In genomic region chr1:35398739-35399138, GRCh38 we compare ENCODE assay signal across 19 cellular contexts.
A peak's percentile ranks its signal among the peaks of the same experiment; 100 is the strongest.
DNase-seq lines count a peak whose midpoint lies in the region; ATAC-seq, FAIRE-seq and TF ChIP-seq lines count a peak whose summit lies in the region.
"Had no signal": no experiment of that assay in that cellular context is flagged by ENCODE, and none has a peak within 500 bp of the region (broad histone marks: within the 10 kb centered on the region; RNA-seq: fewer than 3 reads in every experiment).

No MANE protein-coding gene starts in this region.

- H2AFZ ChIP-seq in mammary epithelial cell (ENCODE audit: low read depth, low read length), result no peak overlapping the region

- dilution Hi-C loops in mammary epithelial cell (cut with HindIII; ENCODE audit: low sequenced_read_pairs), result no loop called here

- no peaks in the 10 kb centered on the region for H3K79me2 ChIP-seq in mammary epithelial cell (ENCODE audit: insufficient read depth, low read length)

- ATAC-seq in T-helper 17 cell, result no peak
- ATAC-seq in left colon, result no peak

- TF ChIP-seq POLR2A in breast epithelium (IDR thresholded peaks at IDR 0.05), result no peak

- no TSS peak for BruUV-seq in mammary epithelial cell (replicated peaks; lab: Mats Ljungman, UMichigan)

- H3K4me1 Mint-ChIP-seq in T-helper 17 cell, result peaks cover 8% of the 10 kb centered on the region
- H3K4me1 Mint-ChIP-seq: B cell had no signal

- CTCF ChIA-PET in mammary epithelial cell (lab: Charles Lee; ENCODE audit: low non-redundant PET), result no interaction called here

- H3K36me3 ChIP-seq in mammary epithelial cell (ENCODE audit: insufficient read depth, low read length) (peaks cover 39% of the 10 kb centered on the region), breast epithelium (peaks cover 8% of the 10 kb centered on the region), bronchial epithelial cell (ENCODE audit: control insufficient read depth, insufficient read depth, low read length) (peaks cover 8% of the 10 kb centered on the region)

- no peaks in the 10 kb centered on the region for H3K4me1 ChIP-seq in mammary epithelial cell (ENCODE audit: insufficient read depth, low read length)
- H3K4me1 ChIP-seq in breast epithelium, result no peaks in the 10 kb centered on the region
- H3K4me1 ChIP-seq: HAP-1 had no signal

- H3K4me2 ChIP-seq in mammary epithelial cell (ENCODE audit: insufficient read depth, low read depth, low read length), result no peak overlapping the region

- DNase-seq in mammary epithelial cell (no peak), breast epithelium (ENCODE audit: low spot score in 2 of 2) (no peak), T-helper 17 cell (no peak), bronchial epithelial cell (ENCODE audit: low read depth) (peak; percentile 27), inferior parietal cortex (ENCODE audit: extremely low spot score) (no peak), NCI-H2196 (lab: John Stamatoyannopoulos, UW; ENCODE audit: unreplicated experiment) (no peak), left colon (no peak)
- DNase-seq: ACHN; CD4-positive, alpha-beta memory T cell; DMS79 treated with DMSO at 0.1 percent for 48 hours; GDM1; NCI-H1436 treated with DMSO at 0.1 percent for 48 hours; NCI-H226; NCI-H526 treated with DMSO at 0.1 percent for 48 hours; NK-92 treated with Interleukin-12 subunit alpha and Interleukin-12 subunit beta, amount 100 ng/mL, for 24 hours had no signal

- H3K4me3 ChIP-seq in mammary epithelial cell (replicated peaks in 1 of 3; ENCODE audit: insufficient read depth in 1 of 3, low read depth in 2 of 3, low read length in 3 of 3), result no peak overlapping the region
- no peak overlapping the region for H3K4me3 ChIP-seq in breast epithelium
- H3K4me3 ChIP-seq in bronchial epithelial cell (ENCODE audit: low read depth, low read length), result no peak overlapping the region
- H3K4me3 ChIP-seq: HAP-1 had no signal

- TF ChIP-seq CTCF in mammary epithelial cell (conservative IDR thresholded peaks at IDR 0.05 in 1 of 2, IDR thresholded peaks at IDR 0.05 in 1 of 2; ENCODE audit: extremely low read depth in 1 of 2, insufficient read depth in 1 of 2, low read depth in 1 of 2, low read length in 2 of 2) (no peak), breast epithelium (IDR thresholded peaks at IDR 0.05) (no peak), bronchial epithelial cell (IDR thresholded peaks at IDR 0.05; ENCODE audit: insufficient read depth, low read length, severe bottlenecking) (no peak)

- FAIRE-seq in bronchial epithelial cell (lab: Jason Lieb, UNC), result no peak
- FAIRE-seq: GM12892, GM19239 had no signal

- 98% methylated on average over 3 of the region's 3 CpGs for WGBS in mammary epithelial cell (ENCODE audit: low coverage, missing lambda C conversion rate)

- H4K20me1 ChIP-seq in mammary epithelial cell (ENCODE audit: insufficient read depth, low read length), result no peaks in the 10 kb centered on the region

- no peaks in the 10 kb centered on the region for H3K9me3 ChIP-seq in mammary epithelial cell (replicated peaks; ENCODE audit: insufficient read depth, low read length)
- no peaks in the 10 kb centered on the region for H3K9me3 ChIP-seq in breast epithelium
- no peaks in the 10 kb centered on the region for H3K9me3 ChIP-seq in T-helper 17 cell (ENCODE audit: control insufficient read depth, low read length, poor library complexity, severe bottlenecking)
- H3K9me3 ChIP-seq: HAP-1 had no signal

- H3K27me3 Mint-ChIP-seq in T-helper 17 cell, result no peaks in the 10 kb centered on the region
- H3K27me3 Mint-ChIP-seq: B cell; CD4-positive, alpha-beta memory T cell had no signal

- no peak overlapping the region for H3K27ac ChIP-seq in mammary epithelial cell (ENCODE audit: insufficient read depth, low read depth, low read length)
- H3K27ac ChIP-seq in breast epithelium, result no peak overlapping the region

- H3K36me3 Mint-ChIP-seq in T-helper 17 cell (ENCODE audit: low read depth), result peaks cover 17% of the 10 kb centered on the region

- H3K27me3 ChIP-seq in mammary epithelial cell (ENCODE audit: insufficient read depth, low read length) (no peaks in the 10 kb centered on the region), breast epithelium (no peaks in the 10 kb centered on the region), bronchial epithelial cell (ENCODE audit: control insufficient read depth, insufficient read depth, low read length) (no peaks in the 10 kb centered on the region)

- intact Hi-C loops in mammary epithelial cell (cut with micrococcal nuclease) (no loop called here), breast epithelium (cut with DNase I; ENCODE audit: low total_unique reads) (no loop called here), left colon (cut with DNase I, micrococcal nuclease) (no loop called here)

- H3K4me3 Mint-ChIP-seq in T-helper 17 cell, result no peak overlapping the region
- H3K4me3 Mint-ChIP-seq: B cell; CD4-positive, alpha-beta memory T cell had no signal

- in situ Hi-C loops in mammary epithelial cell (cut with MboI; ENCODE audit: low sequenced_read_pairs in 2 of 2), result no loop called here

- peak overlapping the region; percentile 37 for H3K27ac Mint-ChIP-seq in T-helper 17 cell
- H3K27ac Mint-ChIP-seq: B cell had no signal

- peak overlapping the region; percentile 5 for H3K9ac ChIP-seq in mammary epithelial cell (ENCODE audit: insufficient read depth, low read length)
